Comparison of ENCODE assay signal across 8 cellular contexts in genomic region chr19:7522072-7522922, GRCh38. TPM values are rescaled to one million over a fixed set of nuclear protein-coding genes. Genes with fewer than 3 reads are reported as not detected.
DNase-seq lines count a peak whose midpoint lies in the region; ATAC-seq lines count a peak whose summit lies in the region.

TSS of gene MCOLN1 (plus strand) at chr19:7522624. CDS start at chr19:7522751, 127 bp downstream.

- peak within 1 kb of the TSS; percentile 79 for H3K9ac ChIP-seq in endocrine pancreas (ENCODE audit: control insufficient read depth, insufficient read depth, low read length)

- DNase-seq in COLO668 (lab: John Stamatoyannopoulos, UW; ENCODE audit: unreplicated experiment) = peak; percentile 99
- DNase-seq in HUDEP-2 (lab: John Stamatoyannopoulos, UW; ENCODE audit: unreplicated experiment in 76 of 76) = peak in 74 of 76 experiments; percentile 81 to 100 (median 99)
- peak; percentile 94 for DNase-seq in NOMO-1 treated with dmso at 0.1 percent for 144 hours (lab: John Stamatoyannopoulos, UW; ENCODE audit: unreplicated experiment)
- DNase-seq in activated CD8-positive, alpha-beta memory T cell treated with anti-CD3 and anti-CD28 coated beads, Interleukin-2, amount 10 ng/mL, durations not matched to agents 7 days and 5 days = peak; percentile 99
- DNase-seq in stimulated activated CD8-positive, alpha-beta memory T cell treated with anti-CD3 and anti-CD28 coated beads, Interleukin-15, amount 100 ng/mL, for 4 hours (ENCODE audit: low read depth in 2 of 2) = peak; percentile 99

- H3K4me3 ChIP-seq in endocrine pancreas (ENCODE audit: control insufficient read depth, insufficient read depth, low read length) = peak within 1 kb of the TSS; percentile 57
- H3K4me3 ChIP-seq in mesodermal cell (ENCODE audit: extremely low read depth, insufficient read depth, low read length, poor library complexity, severe bottlenecking) = peak within 1 kb of the TSS; percentile 89

- 1 to 2% methylated on average over 63 of the region's 65 CpGs for WGBS in mesodermal cell (ENCODE audit: insufficient coverage in 2 of 2), 2 experiments

- no peaks in the 10 kb centered on the region for H3K27me3 Mint-ChIP-seq in activated CD8-positive, alpha-beta memory T cell treated with anti-CD3 and anti-CD28 coated beads, Interleukin-2, amount 10 ng/mL, durations not matched to agents 7 days and 5 days

- no peaks in the 10 kb centered on the region for H3K36me3 Mint-ChIP-seq in activated CD8-positive, alpha-beta memory T cell treated with anti-CD3 and anti-CD28 coated beads, Interleukin-2, amount 10 ng/mL, durations not matched to agents 7 days and 5 days

- H3K27ac Mint-ChIP-seq in activated CD8-positive, alpha-beta memory T cell treated with anti-CD3 and anti-CD28 coated beads, Interleukin-2, amount 10 ng/mL, durations not matched to agents 7 days and 5 days = peak within 1 kb of the TSS; percentile 87

- no peaks in the 10 kb centered on the region for H3K27me3 ChIP-seq in endocrine pancreas (ENCODE audit: control insufficient read depth, insufficient read depth, low read length)

- peaks cover 9% of the 10 kb centered on the region for H3K4me1 Mint-ChIP-seq in activated CD8-positive, alpha-beta memory T cell treated with anti-CD3 and anti-CD28 coated beads, Interleukin-2, amount 10 ng/mL, durations not matched to agents 7 days and 5 days

- H3K9me3 Mint-ChIP-seq in activated CD8-positive, alpha-beta memory T cell treated with anti-CD3 and anti-CD28 coated beads, Interleukin-2, amount 10 ng/mL, durations not matched to agents 7 days and 5 days (ENCODE audit: low read depth) = no peaks in the 10 kb centered on the region

- ATAC-seq in GM21367 (IDR thresholded peaks at IDR 0.05; ENCODE audit: unreplicated experiment) = peak; percentile 80
- peak; percentile 94 for ATAC-seq in activated CD8-positive, alpha-beta memory T cell treated with anti-CD3 and anti-CD28 coated beads, Interleukin-2, amount 10 ng/mL, durations not matched to agents 7 days and 5 days

- CTCF ChIA-PET in activated CD8-positive, alpha-beta memory T cell treated with anti-CD3 and anti-CD28 coated beads, Interleukin-2, amount 10 ng/mL, durations not matched to agents 7 days and 5 days (lab: Charles Lee) = interaction anchor here (0.8 to 3.4 kb wide), 11 partner anchors 12 to 382 kb away, joined by 3 to 37 read pairs (median 3); partner anchors contain the start of genes MAP2K7, PNPLA6 and TRAPPC5

- H3K9me3 ChIP-seq in endocrine pancreas (ENCODE audit: control insufficient read depth, low read length) (no peaks in the 10 kb centered on the region), mesodermal cell (ENCODE audit: control insufficient read depth, low read length) (no peaks in the 10 kb centered on the region)

- peak within 1 kb of the TSS; percentile 73 for H3K4me3 Mint-ChIP-seq in activated CD8-positive, alpha-beta memory T cell treated with anti-CD3 and anti-CD28 coated beads, Interleukin-2, amount 10 ng/mL, durations not matched to agents 7 days and 5 days

- H3K36me3 ChIP-seq in endocrine pancreas (ENCODE audit: control insufficient read depth, insufficient read depth, low read length) (no peaks in the 10 kb centered on the region), mesodermal cell (ENCODE audit: control insufficient read depth, insufficient read depth, low read length) (peaks cover 45% of the 10 kb centered on the region)

- peak within 1 kb of the TSS; percentile 41 for H3K27ac ChIP-seq in mesodermal cell (ENCODE audit: low read depth, low read length, severe bottlenecking)

- H3K4me1 ChIP-seq in endocrine pancreas (ENCODE audit: control insufficient read depth, insufficient read depth, low read length) = no peaks in the 10 kb centered on the region
- H3K4me1 ChIP-seq in mesodermal cell (ENCODE audit: control insufficient read depth, insufficient read depth, low read length, poor library complexity, severe bottlenecking) = peaks cover 10% of the 10 kb centered on the region

RNA-seq across cellular contexts. Expression of gene MCOLN1, which starts in this region (rescaled TPM):
- 10 to 100 TPM; 15.8 to 20.7 TPM for total RNA-seq in activated CD8-positive, alpha-beta memory T cell treated with anti-CD3 and anti-CD28 coated beads, Interleukin-2, amount 10 ng/mL, durations not matched to agents 7 days and 5 days
- polyA plus RNA-seq in mesodermal cell (2013, experiment 1 of 2) = 15.1 TPM
- polyA plus RNA-seq in mesodermal cell (2013, experiment 2 of 2) = 12.6 TPM

Comparison
In these comparisons a context has a peak if more than half of its experiments do, and no peak if none do; other contexts are left out.
1. Peak in every context shown above with its lines: DNase-seq, ATAC-seq, H3K4me3 ChIP-seq and H3K27ac ChIP-seq.